In genomic region chr7:150787321-150788281, GRCh38 we compare ENCODE assay signal across 1 cellular context.
TF ChIP-seq lines count a peak whose summit lies in the region.

No MANE protein-coding gene starts in this region.

TF ChIP-seq in K562, 482 proteins besides CTCF, POLR2A, EP300 and RAD21 (continued from another document and continues in another):
- TF ChIP-seq FOXK1 (CRISPR knock-in tag; IDR thresholded peaks at IDR 0.05; ENCODE audit: borderline replicate concordance) = no peak
- TF ChIP-seq RBM22 (IDR thresholded peaks at IDR 0.05; ENCODE audit: low read depth, low read length, poor library complexity, severe bottlenecking) = no peak
- no peak for TF ChIP-seq RBM15 (IDR thresholded peaks at IDR 0.05; ENCODE audit: insufficient read depth, low read length)
- peak; percentile 96; the same call in 1 of the 2 replicates for TF ChIP-seq SMARCE1 (IDR thresholded peaks at IDR 0.05)
- TF ChIP-seq ZNF766 (CRISPR knock-in tag; conservative IDR thresholded peaks at IDR 0.05) = no peak; the same call in 1 of the 2 replicates
- peak; percentile 73 for TF ChIP-seq GABPA (tag; conservative IDR thresholded peaks at IDR 0.05; ENCODE audit: low read depth)
- TF ChIP-seq, protein P1, sequence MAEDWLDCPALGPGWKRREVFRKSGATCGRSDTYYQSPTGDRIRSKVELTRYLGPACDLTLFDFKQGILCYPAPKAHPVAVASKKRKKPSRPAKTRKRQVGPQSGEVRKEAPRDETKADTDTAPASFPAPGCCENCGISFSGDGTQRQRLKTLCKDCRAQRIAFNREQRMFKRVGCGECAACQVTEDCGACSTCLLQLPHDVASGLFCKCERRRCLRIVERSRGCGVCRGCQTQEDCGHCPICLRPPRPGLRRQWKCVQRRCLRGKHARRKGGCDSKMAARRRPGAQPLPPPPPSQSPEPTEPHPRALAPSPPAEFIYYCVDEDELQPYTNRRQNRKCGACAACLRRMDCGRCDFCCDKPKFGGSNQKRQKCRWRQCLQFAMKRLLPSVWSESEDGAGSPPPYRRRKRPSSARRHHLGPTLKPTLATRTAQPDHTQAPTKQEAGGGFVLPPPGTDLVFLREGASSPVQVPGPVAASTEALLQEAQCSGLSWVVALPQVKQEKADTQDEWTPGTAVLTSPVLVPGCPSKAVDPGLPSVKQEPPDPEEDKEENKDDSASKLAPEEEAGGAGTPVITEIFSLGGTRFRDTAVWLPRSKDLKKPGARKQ (CRISPR knock-in tag; IDR thresholded peaks at IDR 0.05) = no peak
- no peak for TF ChIP-seq MEF2A (IDR thresholded peaks at IDR 0.05; ENCODE audit: control insufficient read depth, low read depth, low read length)
- no peak for TF ChIP-seq ZNF232 (CRISPR knock-in tag; IDR thresholded peaks at IDR 0.05)
- TF ChIP-seq ZBTB34 (CRISPR knock-in tag; IDR thresholded peaks at IDR 0.05) = no peak
- TF ChIP-seq STAT5A (IDR thresholded peaks at IDR 0.05; ENCODE audit: borderline replicate concordance, low read length) = peak; percentile 84
- peak; percentile 57 to 61 for TF ChIP-seq AFF1 (IDR thresholded peaks at IDR 0.05; ENCODE audit: low read depth in 1 of 2, partially characterized antibody in 2 of 2)
- no peak for TF ChIP-seq RFX1 (IDR thresholded peaks at IDR 0.05)
- TF ChIP-seq MTA2 (IDR thresholded peaks at IDR 0.05; ENCODE audit: low read depth) = peak; percentile 39; the same call in 1 of the 2 replicates
- TF ChIP-seq NFYB (IDR thresholded peaks at IDR 0.05; ENCODE audit: extremely low read depth, insufficient read length) = no peak
- no peak for TF ChIP-seq CBX3 (IDR thresholded peaks at IDR 0.05; ENCODE audit: borderline replicate concordance in 1 of 2, low read length in 2 of 2)
- no peak for TF ChIP-seq DDX20 (tag; IDR thresholded peaks at IDR 0.05; ENCODE audit: low read depth)
- no peak for TF ChIP-seq KLF10 (CRISPR knock-in tag; IDR thresholded peaks at IDR 0.05)
- no peak for TF ChIP-seq SIRT6 (IDR thresholded peaks at IDR 0.05; ENCODE audit: low read depth, low read length)
- TF ChIP-seq ADNP (tag; IDR thresholded peaks at IDR 0.05) = no peak
- TF ChIP-seq NFE2L1 (tag; IDR thresholded peaks at IDR 0.05; ENCODE audit: borderline replicate concordance, low read depth) = no peak
- no peak for TF ChIP-seq HMG20A (CRISPR knock-in tag; conservative IDR thresholded peaks at IDR 0.05)
- TF ChIP-seq, protein P2, sequence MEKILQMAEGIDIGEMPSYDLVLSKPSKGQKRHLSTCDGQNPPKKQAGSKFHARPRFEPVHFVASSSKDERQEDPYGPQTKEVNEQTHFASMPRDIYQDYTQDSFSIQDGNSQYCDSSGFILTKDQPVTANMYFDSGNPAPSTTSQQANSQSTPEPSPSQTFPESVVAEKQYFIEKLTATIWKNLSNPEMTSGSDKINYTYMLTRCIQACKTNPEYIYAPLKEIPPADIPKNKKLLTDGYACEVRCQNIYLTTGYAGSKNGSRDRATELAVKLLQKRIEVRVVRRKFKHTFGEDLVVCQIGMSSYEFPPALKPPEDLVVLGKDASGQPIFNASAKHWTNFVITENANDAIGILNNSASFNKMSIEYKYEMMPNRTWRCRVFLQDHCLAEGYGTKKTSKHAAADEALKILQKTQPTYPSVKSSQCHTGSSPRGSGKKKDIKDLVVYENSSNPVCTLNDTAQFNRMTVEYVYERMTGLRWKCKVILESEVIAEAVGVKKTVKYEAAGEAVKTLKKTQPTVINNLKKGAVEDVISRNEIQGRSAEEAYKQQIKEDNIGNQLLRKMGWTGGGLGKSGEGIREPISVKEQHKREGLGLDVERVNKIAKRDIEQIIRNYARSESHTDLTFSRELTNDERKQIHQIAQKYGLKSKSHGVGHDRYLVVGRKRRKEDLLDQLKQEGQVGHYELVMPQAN (IDR thresholded peaks at IDR 0.05; ENCODE audit: borderline replicate concordance) = no peak
- TF ChIP-seq NCOR1 (IDR thresholded peaks at IDR 0.05) = peak; percentile 47
- no peak for TF ChIP-seq ZNF347 (CRISPR knock-in tag; IDR thresholded peaks at IDR 0.05; ENCODE audit: low read depth)
- no peak for TF ChIP-seq FOXA3 (CRISPR knock-in tag; conservative IDR thresholded peaks at IDR 0.05 in 1 of 2, IDR thresholded peaks at IDR 0.05 in 1 of 2)
- no peak for TF ChIP-seq RBFOX2 (IDR thresholded peaks at IDR 0.05; ENCODE audit: low read depth, low read length)
- TF ChIP-seq ZBTB43 (CRISPR knock-in tag; IDR thresholded peaks at IDR 0.05) = no peak
- no peak for TF ChIP-seq CBX5 (IDR thresholded peaks at IDR 0.05; ENCODE audit: borderline replicate concordance, low read depth)
- 0 out of 2 replicates have a peak, but pooled peaks have one; percentile 14 for TF ChIP-seq ZNF277 (CRISPR knock-in tag; IDR thresholded peaks at IDR 0.05; ENCODE audit: borderline replicate concordance)
- peak; percentile 83; the same call in 1 of the 2 replicates for TF ChIP-seq SMAD4 (CRISPR knock-in tag; conservative IDR thresholded peaks at IDR 0.05)
- no peak for TF ChIP-seq HIVEP1 (CRISPR knock-in tag; IDR thresholded peaks at IDR 0.05)
- TF ChIP-seq RNF2 (IDR thresholded peaks at IDR 0.05) = peak; percentile 89
- peak; percentile 62 for TF ChIP-seq TCF3 (CRISPR knock-in tag; IDR thresholded peaks at IDR 0.05)
- TF ChIP-seq CLOCK (CRISPR knock-in tag; IDR thresholded peaks at IDR 0.05; ENCODE audit: borderline replicate concordance) = no peak
- TF ChIP-seq NR3C1 (CRISPR knock-in tag; IDR thresholded peaks at IDR 0.05) = no peak
- peak; percentile 90 for TF ChIP-seq SMARCA4 (IDR thresholded peaks at IDR 0.05)
- no peak for TF ChIP-seq CHCHD3 (CRISPR knock-in tag; IDR thresholded peaks at IDR 0.05)
- no peak for TF ChIP-seq WHSC1 (IDR thresholded peaks at IDR 0.05; ENCODE audit: low read length)
- TF ChIP-seq TRIM24 (IDR thresholded peaks at IDR 0.05) = peak in 1 of 2 experiments; percentile 61; a peak in 1 of 4 replicates
- TF ChIP-seq TOE1 (IDR thresholded peaks at IDR 0.05; ENCODE audit: borderline replicate concordance) = peak; percentile 28; the same call in 1 of the 2 replicates
- no peak for TF ChIP-seq TOE1 (CRISPR knock-in tag; IDR thresholded peaks at IDR 0.05; ENCODE audit: borderline replicate concordance, low read depth)
- TF ChIP-seq ZKSCAN3 (CRISPR knock-in tag; IDR thresholded peaks at IDR 0.05) = no peak
- no peak; a peak in 1 of 4 replicates for TF ChIP-seq MLLT1 (IDR thresholded peaks at IDR 0.05)
- TF ChIP-seq SREBF1 (IDR thresholded peaks at IDR 0.05; ENCODE audit: borderline replicate concordance, low read depth, low read length) = no peak
- TF ChIP-seq, protein P3, sequence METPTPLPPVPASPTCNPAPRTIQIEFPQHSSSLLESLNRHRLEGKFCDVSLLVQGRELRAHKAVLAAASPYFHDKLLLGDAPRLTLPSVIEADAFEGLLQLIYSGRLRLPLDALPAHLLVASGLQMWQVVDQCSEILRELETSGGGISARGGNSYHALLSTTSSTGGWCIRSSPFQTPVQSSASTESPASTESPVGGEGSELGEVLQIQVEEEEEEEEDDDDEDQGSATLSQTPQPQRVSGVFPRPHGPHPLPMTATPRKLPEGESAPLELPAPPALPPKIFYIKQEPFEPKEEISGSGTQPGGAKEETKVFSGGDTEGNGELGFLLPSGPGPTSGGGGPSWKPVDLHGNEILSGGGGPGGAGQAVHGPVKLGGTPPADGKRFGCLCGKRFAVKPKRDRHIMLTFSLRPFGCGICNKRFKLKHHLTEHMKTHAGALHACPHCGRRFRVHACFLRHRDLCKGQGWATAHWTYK (CRISPR knock-in tag; IDR thresholded peaks at IDR 0.05) = no peak; the same call in 1 of the 2 replicates
- TF ChIP-seq BCL6 (CRISPR knock-in tag; IDR thresholded peaks at IDR 0.05) = no peak
- 0 out of 2 replicates have a peak, but pooled peaks have one; percentile 28 for TF ChIP-seq RUNX1 (IDR thresholded peaks at IDR 0.05; ENCODE audit: low read depth)
- no peak for TF ChIP-seq MXI1 (IDR thresholded peaks at IDR 0.05; ENCODE audit: low read depth, low read length)
